Comparison of ENCODE assay signal across 20 cellular contexts in genomic region chr1:171783816-171784530, GRCh38. TPM values are rescaled to one million over a fixed set of nuclear protein-coding genes. Genes with fewer than 3 reads are reported as not detected.
A peak's percentile ranks its signal among the peaks of the same experiment; 100 is the strongest.
DNase-seq lines count a peak whose midpoint lies in the region; ATAC-seq and TF ChIP-seq lines count a peak whose summit lies in the region.
"Had no signal": no experiment of that assay in that cellular context is flagged by ENCODE, and none has a peak within 500 bp of the region (broad histone marks: within the 10 kb centered on the region; RNA-seq: fewer than 3 reads in every experiment).

No MANE protein-coding gene starts in this region.

- peak overlapping the region; percentile 95 for H3K4me2 ChIP-seq in Loucy (ENCODE audit: low read depth, low read length, poor library complexity, severe bottlenecking)

- no peaks in the 10 kb centered on the region for H3K9me2 ChIP-seq in Loucy (replicated peaks; ENCODE audit: low read depth, low read length)

- TF ChIP-seq CTCF in Loucy (conservative IDR thresholded peaks at IDR 0.05; ENCODE audit: low read length) (no peak), nephron (IDR thresholded peaks at IDR 0.05; ENCODE audit: unreplicated experiment in 3 of 3) (no peak)

- no peak for DNase-seq in activated CD4-positive, alpha-beta T cell treated with anti-CD3 and anti-CD28 coated beads, Interleukin-2, amount 10 ng/mL, durations not matched to agents 7 days and 5 days
- DNase-seq in activated CD4-positive, alpha-beta T cell treated with anti-CD3 and anti-CD28 coated beads, Interleukin-2, amount 50 U/mL, for 1 hour = no peak
- DNase-seq in middle frontal gyrus (ENCODE audit: extremely low spot score, low spot score) = no peak
- DNase-seq: activated CD4-positive, CD25-positive, alpha-beta regulatory T cell treated with anti-CD3 and anti-CD28 coated beads, Interleukin-2, amount 50 U/mL, for 72 hours; activated effector memory CD4-positive, alpha-beta T cell treated with Interleukin-2 at 50 U/mL for 16 hours; brain microvascular endothelial cell; esophagus squamous epithelium; GM23248; heart right ventricle; islet precursor cell; NCI-H2081; NCI-H69; small intestine; stomach had no signal

- POLR2A ChIA-PET in activated CD4-positive, alpha-beta T cell treated with anti-CD3 and anti-CD28 coated beads, Interleukin-2, amount 10 ng/mL, durations not matched to agents 7 days and 5 days (lab: Charles Lee) = interaction anchor here (1.1 kb wide), 1 partner anchor 41 kb away, joined by 3 read pairs; no protein-coding TSS in a partner anchor

- CTCF ChIA-PET in activated CD4-positive, alpha-beta T cell treated with anti-CD3 and anti-CD28 coated beads, Interleukin-2, amount 10 ng/mL, durations not matched to agents 7 days and 5 days (lab: Charles Lee) = interaction anchor here (1.0 to 1.8 kb wide), 4 partner anchors 10 to 139 kb away, joined by 3 to 5 read pairs (median 3); no protein-coding TSS in a partner anchor

- no peaks in the 10 kb centered on the region for H3K9me3 ChIP-seq in Loucy (ENCODE audit: insufficient read depth, low read depth, low read length)
- H3K9me3 ChIP-seq: A549, esophagus squamous epithelium, heart right ventricle, stomach had no signal

- peak overlapping the region; percentile 57 for H3K9ac ChIP-seq in Loucy (ENCODE audit: low read depth, low read length, poor library complexity, severe bottlenecking)
- H3K9ac ChIP-seq: GM23248 had no signal

- H2AFZ ChIP-seq in Loucy (ENCODE audit: low read length) = no peak overlapping the region
- H2AFZ ChIP-seq: GM23248 had no signal

- no peaks in the 10 kb centered on the region for H3K27me3 ChIP-seq in Loucy (ENCODE audit: insufficient read depth, low read length, poor library complexity, severe bottlenecking)
- H3K27me3 ChIP-seq: brain microvascular endothelial cell, esophagus squamous epithelium, heart right ventricle, stomach had no signal

- H3K36me3 Mint-ChIP-seq in activated CD4-positive, alpha-beta T cell treated with anti-CD3 and anti-CD28 coated beads, Interleukin-2, amount 10 ng/mL, durations not matched to agents 7 days and 5 days (ENCODE audit: low read depth) = peaks cover 58% of the 10 kb centered on the region
- peaks cover 17% of the 10 kb centered on the region for H3K36me3 Mint-ChIP-seq in activated naive CD8-positive, alpha-beta T cell
- peaks cover 45% of the 10 kb centered on the region for H3K36me3 Mint-ChIP-seq in nephron (ENCODE audit: low read depth)

- H3K79me2 ChIP-seq in Loucy (ENCODE audit: insufficient read depth, low read length) = peaks cover 65% of the 10 kb centered on the region

- peaks cover 41% of the 10 kb centered on the region; the same call in 1 of the 2 replicates for H3K36me3 ChIP-seq in Loucy (ENCODE audit: insufficient read depth, low read length)

- peaks cover 4% of the 10 kb centered on the region for H3F3A ChIP-seq in Loucy (ENCODE audit: low read depth)

- no peak overlapping the region for H3K27ac Mint-ChIP-seq in activated CD4-positive, alpha-beta T cell treated with anti-CD3 and anti-CD28 coated beads, Interleukin-2, amount 10 ng/mL, durations not matched to agents 7 days and 5 days
- H3K27ac Mint-ChIP-seq in activated naive CD8-positive, alpha-beta T cell = no peak overlapping the region
- no peak overlapping the region for H3K27ac Mint-ChIP-seq in nephron

- H3K27me3 Mint-ChIP-seq in activated CD4-positive, alpha-beta T cell treated with anti-CD3 and anti-CD28 coated beads, Interleukin-2, amount 10 ng/mL, durations not matched to agents 7 days and 5 days = no peaks in the 10 kb centered on the region
- H3K27me3 Mint-ChIP-seq in activated naive CD8-positive, alpha-beta T cell = no peaks in the 10 kb centered on the region
- H3K27me3 Mint-ChIP-seq in nephron (ENCODE audit: low read depth) = no peaks in the 10 kb centered on the region

- H3K4me3 Mint-ChIP-seq in activated CD4-positive, alpha-beta T cell treated with anti-CD3 and anti-CD28 coated beads, Interleukin-2, amount 10 ng/mL, durations not matched to agents 7 days and 5 days = peak overlapping the region; percentile 89
- H3K4me3 Mint-ChIP-seq in activated naive CD8-positive, alpha-beta T cell = peak overlapping the region; percentile 100
- H3K4me3 Mint-ChIP-seq in nephron = peak overlapping the region; percentile 92 to 95 (median 94)

- no peak for ATAC-seq in HG03432 (IDR thresholded peaks at IDR 0.05; ENCODE audit: unreplicated experiment)
- ATAC-seq in HG03025 (IDR thresholded peaks at IDR 0.05; ENCODE audit: low FRiP score, unreplicated experiment) = no peak
- ATAC-seq: A549, heart right ventricle had no signal

- H3K4me1 Mint-ChIP-seq in activated CD4-positive, alpha-beta T cell treated with anti-CD3 and anti-CD28 coated beads, Interleukin-2, amount 10 ng/mL, durations not matched to agents 7 days and 5 days = peaks cover 67% of the 10 kb centered on the region
- peaks cover 51% of the 10 kb centered on the region for H3K4me1 Mint-ChIP-seq in activated naive CD8-positive, alpha-beta T cell (ENCODE audit: low read depth)
- H3K4me1 Mint-ChIP-seq in nephron = peaks cover 32% of the 10 kb centered on the region

- no peaks in the 10 kb centered on the region for H3K9me3 Mint-ChIP-seq in activated CD4-positive, alpha-beta T cell treated with anti-CD3 and anti-CD28 coated beads, Interleukin-2, amount 10 ng/mL, durations not matched to agents 7 days and 5 days
- H3K9me3 Mint-ChIP-seq in activated naive CD8-positive, alpha-beta T cell (ENCODE audit: low read depth) = no peaks in the 10 kb centered on the region
- H3K9me3 Mint-ChIP-seq in nephron = no peaks in the 10 kb centered on the region

- peaks cover 6% of the 10 kb centered on the region for H4K20me1 ChIP-seq in Loucy (ENCODE audit: insufficient read depth, low read length, poor library complexity, severe bottlenecking)

- H3K4me1 ChIP-seq in Loucy (ENCODE audit: insufficient read depth, low read length, poor library complexity, severe bottlenecking) = peaks cover 52% of the 10 kb centered on the region

- H3K4me3 ChIP-seq in Loucy (ENCODE audit: low read length, poor library complexity, severe bottlenecking) = peak overlapping the region; percentile 98
- H3K4me3 ChIP-seq: A549, esophagus squamous epithelium, GM23248, heart right ventricle had no signal

RNA-seq across cellular contexts. Expression of gene METTL13, which starts 2.5 kb away (rescaled TPM):
- total RNA-seq in activated CD4-positive, alpha-beta T cell treated with anti-CD3 and anti-CD28 coated beads, Interleukin-2, amount 10 ng/mL, durations not matched to agents 7 days and 5 days = 10 to 100 TPM; 40.0 to 40.5 TPM

RNA-seq across cellular contexts. Expression of gene VAMP4, which starts 42.1 kb away (rescaled TPM):
- 10 to 100 TPM; 14.7 to 16.1 TPM for total RNA-seq in activated CD4-positive, alpha-beta T cell treated with anti-CD3 and anti-CD28 coated beads, Interleukin-2, amount 10 ng/mL, durations not matched to agents 7 days and 5 days

RNA-seq across cellular contexts. Expression of gene DNM3, which starts 57.3 kb away (rescaled TPM):
- 1 to 10 TPM; 2.1 TPM for total RNA-seq in activated CD4-positive, alpha-beta T cell treated with anti-CD3 and anti-CD28 coated beads, Interleukin-2, amount 10 ng/mL, durations not matched to agents 7 days and 5 days
